In genomic region chr5:72203251-72203845, GRCh38 we compare ENCODE assay signal across 13 cellular contexts.
"Had no signal": no experiment of that assay in that cellular context is flagged by ENCODE, and none has a peak within 500 bp of the region (broad histone marks: within the 10 kb centered on the region; RNA-seq: fewer than 3 reads in every experiment).

No MANE protein-coding gene starts in this region.

- H3K27me3 Mint-ChIP-seq: stimulated activated naive CD8-positive, alpha-beta T cell treated with anti-CD3 and anti-CD28 coated beads, Interleukin-15, amount 100 ng/mL, for 72 hours had no signal

- ATAC-seq: activated naive CD8-positive, alpha-beta T cell treated with anti-CD3 and anti-CD28 coated beads, Interleukin-2, amount 50 U/mL, for 24 hours; foreskin keratinocyte; left lobe of liver; stimulated activated naive CD8-positive, alpha-beta T cell treated with anti-CD3 and anti-CD28 coated beads, Interleukin-15, amount 100 ng/mL, for 72 hours had no signal

- H3K4me1 Mint-ChIP-seq: nephron had no signal

- H3K27ac Mint-ChIP-seq: activated naive CD8-positive, alpha-beta T cell treated with anti-CD3 and anti-CD28 coated beads, Interleukin-2, amount 50 U/mL, for 24 hours; nephron; stimulated activated naive CD8-positive, alpha-beta T cell treated with anti-CD3 and anti-CD28 coated beads, Interleukin-15, amount 100 ng/mL, for 72 hours had no signal

- H3K9me3 ChIP-seq: ovary, testis had no signal

- H3K36me3 ChIP-seq: ovary had no signal

- H3K4me3 ChIP-seq: ovary, testis had no signal

- H3K27me3 ChIP-seq: foreskin keratinocyte, ovary, testis had no signal

- H3K4me3 Mint-ChIP-seq: activated naive CD8-positive, alpha-beta T cell treated with anti-CD3 and anti-CD28 coated beads, Interleukin-2, amount 50 U/mL, for 24 hours; nephron; stimulated activated naive CD8-positive, alpha-beta T cell treated with anti-CD3 and anti-CD28 coated beads, Interleukin-15, amount 100 ng/mL, for 72 hours had no signal

- H3K4me1 ChIP-seq: foreskin keratinocyte, testis had no signal

- H3K9me3 Mint-ChIP-seq: activated naive CD8-positive, alpha-beta T cell treated with anti-CD3 and anti-CD28 coated beads, Interleukin-2, amount 50 U/mL, for 24 hours had no signal

- H3K27ac ChIP-seq: foreskin keratinocyte, ovary, testis had no signal

- DNase-seq: activated CD4-positive, alpha-beta T cell treated with anti-CD3 and anti-CD28 coated beads for 48 hours; activated CD8-positive, alpha-beta memory T cell treated with anti-CD3 and anti-CD28 coated beads for 24 hours; activated naive CD4-positive, alpha-beta T cell treated with Interleukin-2 at 50 U/mL for 16 hours; activated naive CD8-positive, alpha-beta T cell treated with anti-CD3 and anti-CD28 coated beads, Interleukin-2, amount 50 U/mL, for 24 hours; foreskin keratinocyte; head of caudate nucleus; mammary epithelial cell; ovary; stimulated activated CD4-positive, alpha-beta T cell treated with anti-CD3 and anti-CD28 coated beads, Interleukin-4, amount 100 ng/mL, for 4 hours; stimulated activated naive CD8-positive, alpha-beta T cell treated with anti-CD3 and anti-CD28 coated beads, Interleukin-15, amount 100 ng/mL, for 72 hours; testis had no signal
